In genomic region chr4:7255996-7256395, GRCh38 we compare ENCODE assay signal across 25 cellular contexts.
"Had no signal": no experiment of that assay in that cellular context is flagged by ENCODE, and none has a peak within 500 bp of the region (broad histone marks: within the 10 kb centered on the region; RNA-seq: fewer than 3 reads in every experiment).

No MANE protein-coding gene starts in this region.

- H3K36me3 Mint-ChIP-seq: activated naive CD8-positive, alpha-beta T cell; mesothelial cell of epicardium; naive thymus-derived CD8-positive, alpha-beta T cell had no signal

- DNase-seq: activated CD4-positive, alpha-beta T cell treated with anti-CD3 and anti-CD28 coated beads for 48 hours; activated CD4-positive, alpha-beta T cell treated with anti-CD3 and anti-CD28 coated beads, Interleukin-2, amount 50 U/mL, for 48 hours; activated CD8-positive, alpha-beta memory T cell treated with anti-CD3 and anti-CD28 coated beads for 24 hours; activated effector memory CD4-positive, alpha-beta T cell treated with Interleukin-2 at 50 U/mL for 16 hours; activated naive CD4-positive, alpha-beta T cell treated with Interleukin-2 at 50 U/mL for 16 hours; anterior cingulate cortex; cerebellar nuclear complex; colonic mucosa; effector CD8-positive, alpha-beta T cell; gastrocnemius medialis; hippocampal formation; left colon; naive thymus-derived CD8-positive, alpha-beta T cell; stimulated activated CD4-positive, alpha-beta T cell treated with anti-CD3 and anti-CD28 coated beads, Interleukin-12 subunit alpha, Interleukin-12 subunit beta, amount 100 ng/mL, for 4 hours; stimulated activated CD4-positive, alpha-beta T cell treated with anti-CD3 and anti-CD28 coated beads, Interleukin-4, amount 100 ng/mL, for 1 hour; substantia nigra; upper lobe of left lung had no signal

- H3K36me3 ChIP-seq: cardiac muscle cell, colonic mucosa, gastrocnemius medialis, upper lobe of left lung, vagina had no signal

- H3K4me3 Mint-ChIP-seq: activated naive CD8-positive, alpha-beta T cell; mesothelial cell of epicardium; naive thymus-derived CD8-positive, alpha-beta T cell; neural crest cell; stimulated activated naive CD8-positive, alpha-beta T cell treated with anti-CD3 and anti-CD28 coated beads, Interleukin-15, Interleukin-2, amounts not matched to agents 100 ng/mL and 50 ng/mL, for 24 hours had no signal

- H3K9me3 Mint-ChIP-seq: mesothelial cell of epicardium; neural crest cell; stimulated activated naive CD8-positive, alpha-beta T cell treated with anti-CD3 and anti-CD28 coated beads, Interleukin-15, Interleukin-2, amounts not matched to agents 100 ng/mL and 50 ng/mL, for 24 hours had no signal

- H3K27ac ChIP-seq: colonic mucosa, skin epidermis, upper lobe of left lung, vagina had no signal

- ATAC-seq: left colon; naive thymus-derived CD8-positive, alpha-beta T cell had no signal

- H3K27ac Mint-ChIP-seq: activated naive CD8-positive, alpha-beta T cell; stimulated activated naive CD8-positive, alpha-beta T cell treated with anti-CD3 and anti-CD28 coated beads, Interleukin-15, Interleukin-2, amounts not matched to agents 100 ng/mL and 50 ng/mL, for 24 hours had no signal

- H3K27me3 ChIP-seq: cardiac muscle cell, colonic mucosa, gastrocnemius medialis, upper lobe of left lung, vagina had no signal

- H3K4me1 ChIP-seq: colonic mucosa, upper lobe of left lung had no signal

- H3K9me3 ChIP-seq: colonic mucosa, gastrocnemius medialis, upper lobe of left lung, vagina had no signal

- H3K4me1 Mint-ChIP-seq: naive thymus-derived CD8-positive, alpha-beta T cell had no signal

- H3K4me3 ChIP-seq: cardiac muscle cell, colonic mucosa, gastrocnemius medialis, lung, skin epidermis, upper lobe of left lung, vagina had no signal
